In genomic region chr5:147483961-147484707, GRCh38 we compare ENCODE assay signal across 8 cellular contexts. TPM values are rescaled to one million over a fixed set of nuclear protein-coding genes. Genes with fewer than 3 reads are reported as not detected.
DNase-seq lines count a peak whose midpoint lies in the region; ATAC-seq, FAIRE-seq and TF ChIP-seq lines count a peak whose summit lies in the region.

No MANE protein-coding gene starts in this region.

- H3K9me3 ChIP-seq in BE2C (no peaks in the 10 kb centered on the region), mesodermal cell (ENCODE audit: control insufficient read depth, low read length) (no peaks in the 10 kb centered on the region)

- no peaks in the 10 kb centered on the region for H3K4me1 Mint-ChIP-seq in natural killer cell

- no peaks in the 10 kb centered on the region; the same call in 1 of the 2 replicates for H3K36me3 ChIP-seq in BE2C
- no peaks in the 10 kb centered on the region for H3K36me3 ChIP-seq in bronchial epithelial cell (ENCODE audit: control insufficient read depth, insufficient read depth, low read length)
- no peaks in the 10 kb centered on the region for H3K36me3 ChIP-seq in mesodermal cell (ENCODE audit: control insufficient read depth, insufficient read depth, low read length)

- FAIRE-seq in bronchial epithelial cell (lab: Jason Lieb, UNC) = peak; percentile 58

- H3K4me1 ChIP-seq in BE2C = peaks cover 49% of the 10 kb centered on the region
- H3K4me1 ChIP-seq in mesodermal cell (ENCODE audit: control insufficient read depth, insufficient read depth, low read length, poor library complexity, severe bottlenecking) = peaks cover 6% of the 10 kb centered on the region

- DNase-seq in BE2C = peak; percentile 88
- peak; percentile 21 for DNase-seq in NCI-H187 treated with DMSO at 0.1 percent for 48 hours (lab: John Stamatoyannopoulos, UW)
- DNase-seq in bronchial epithelial cell (ENCODE audit: low read depth) = peak; percentile 82
- no peak for DNase-seq in natural killer cell
- no peak for DNase-seq in stimulated activated CD4-positive, alpha-beta T cell treated with anti-CD3 and anti-CD28 coated beads, Interleukin-4, amount 100 ng/mL, for 24 hours

- H3K27me3 ChIP-seq in BE2C = no peaks in the 10 kb centered on the region
- H3K27me3 ChIP-seq in bronchial epithelial cell (ENCODE audit: control insufficient read depth, insufficient read depth, low read length) = no peaks in the 10 kb centered on the region

- intact Hi-C loops in natural killer cell (cut with micrococcal nuclease) = no loop called here

- no peaks in the 10 kb centered on the region for H3K36me3 Mint-ChIP-seq in natural killer cell

- H3K9me3 Mint-ChIP-seq in natural killer cell = peaks cover 0 to 2% of the 10 kb centered on the region in 2 donors

- ATAC-seq in natural killer cell = no peak
- no peak for ATAC-seq in HG03457 (IDR thresholded peaks at IDR 0.05; ENCODE audit: unreplicated experiment)
- ATAC-seq in HG03095 (IDR thresholded peaks at IDR 0.05; ENCODE audit: unreplicated experiment) = no peak

- 73 to 81% methylated on average over 2 of the region's 5 CpGs for WGBS in mesodermal cell (ENCODE audit: insufficient coverage in 2 of 2), 2 experiments

- H3K27ac ChIP-seq in mesodermal cell (ENCODE audit: low read depth, low read length, severe bottlenecking) = peak overlapping the region; percentile 36

- peaks cover 12 to 29% of the 10 kb centered on the region in 2 donors for H3K27me3 Mint-ChIP-seq in natural killer cell (ENCODE audit: low read depth in 2 of 2)

- no peak overlapping the region for H3K4me3 Mint-ChIP-seq in natural killer cell

- H3K4me3 ChIP-seq in BE2C (ENCODE audit: low read depth, low read length) (peak overlapping the region; percentile 5; the same call in 1 of the 2 replicates), bronchial epithelial cell (ENCODE audit: low read depth, low read length) (no peak overlapping the region), mesodermal cell (ENCODE audit: extremely low read depth, insufficient read depth, low read length, poor library complexity, severe bottlenecking) (no peak overlapping the region)

- no peak overlapping the region for H3K27ac Mint-ChIP-seq in natural killer cell

- TF ChIP-seq CTCF in BE2C (IDR thresholded peaks at IDR 0.05; ENCODE audit: low read depth, low read length) (no peak), bronchial epithelial cell (IDR thresholded peaks at IDR 0.05; ENCODE audit: insufficient read depth, low read length, severe bottlenecking) (no peak), natural killer cell (IDR thresholded peaks at IDR 0.05) (no peak)

RNA-seq across cellular contexts. Expression of gene DPYSL3, which starts 25.7 kb away (rescaled TPM):
- polyA plus RNA-seq in BE2C (2012; ENCODE audit: insufficient read depth, insufficient read length, low read depth) = 306 TPM
- total RNA-seq in bronchial epithelial cell (1.6 and 3.7 TPM in 2 replicates), natural killer cell (not detected)
- 95.1 TPM for polyA plus RNA-seq in mesodermal cell (2013, experiment 1 of 2)
- polyA plus RNA-seq in mesodermal cell (2013, experiment 2 of 2) = 98.0 TPM

Comparison
In these comparisons a context has a peak if more than half of its experiments do, and no peak if none do; other contexts are left out.
1. DNase-seq: peak in BE2C (single experiment), NCI-H187 treated with DMSO at 0.1 percent for 48 hours (single experiment) and bronchial epithelial cell (single experiment); none in natural killer cell (single experiment) and stimulated activated CD4-positive, alpha-beta T cell treated with anti-CD3 and anti-CD28 coated beads, Interleukin-4, amount 100 ng/mL, for 24 hours (single experiment).